8 cellular contexts compared by ENCODE assay signal in genomic region chr1:155320661-155321576, GRCh38.
DNase-seq lines count a peak whose midpoint lies in the region; ATAC-seq, FAIRE-seq and TF ChIP-seq lines count a peak whose summit lies in the region.

RUSC1 (plus strand) TSS chr1:155320894; CDS start chr1:155321774, 880 bp downstream.

- H3K9ac ChIP-seq in SK-N-MC (ENCODE audit: insufficient read length), result peak within 1 kb of the TSS; percentile 50

- H3K4me1 ChIP-seq in neutrophil (ENCODE audit: control insufficient read depth in 1 of 2, insufficient read depth in 1 of 2, low read depth in 1 of 2, low read length in 1 of 2), result peaks cover 47 to 58% of the 10 kb centered on the region in 2 experiments

- peak; percentile 23 for ATAC-seq in GM21737 (IDR thresholded peaks at IDR 0.05; ENCODE audit: unreplicated experiment)

- H3K27ac ChIP-seq in SK-N-MC (peak within 1 kb of the TSS; percentile 84), neutrophil (peak within 1 kb of the TSS; percentile 27), substantia nigra (ENCODE audit: low read depth, low read length, poor library complexity, severe bottlenecking) (peak within 1 kb of the TSS; percentile 52)

- no peaks in the 10 kb centered on the region for H3K9me3 ChIP-seq in SK-N-MC (ENCODE audit: low read depth, low read length)
- H3K9me3 ChIP-seq in neutrophil, result no peaks in the 10 kb centered on the region

- peaks cover 29% of the 10 kb centered on the region for H3K4me1 Mint-ChIP-seq in activated naive CD8-positive, alpha-beta T cell (ENCODE audit: low read depth)

- no peaks in the 10 kb centered on the region for H3K36me3 Mint-ChIP-seq in activated naive CD8-positive, alpha-beta T cell

- TF ChIP-seq CTCF in neutrophil (IDR thresholded peaks at IDR 0.05), result no peak

- H3K4me3 ChIP-seq in SK-N-MC, result peak within 1 kb of the TSS; percentile 79
- H3K4me3 ChIP-seq in neutrophil (ENCODE audit: low read depth in 1 of 2, low read length in 1 of 2), result peak within 1 kb of the TSS; percentile 62 to 65

- no peaks in the 10 kb centered on the region for H3K27me3 Mint-ChIP-seq in activated naive CD8-positive, alpha-beta T cell

- peak within 1 kb of the TSS; percentile 67 for H3K4me3 Mint-ChIP-seq in activated naive CD8-positive, alpha-beta T cell

- DNase-seq in SK-N-MC (ENCODE audit: low read depth, low spot score), result no peak
- peak; percentile 64 for DNase-seq in globus pallidus (ENCODE audit: low spot score)
- peak in 36 of 49 donors; percentile 18 to 91 (median 46) for DNase-seq in substantia nigra (lab: John Stamatoyannopoulos, UW)
- no peak for DNase-seq in HTR-8/SVneo (ENCODE audit: insufficient read length, low spot score)
- no peak for DNase-seq in Kasumi-1 (lab: John Stamatoyannopoulos, UW)

- FAIRE-seq in HTR-8/SVneo (lab: Jason Lieb, UNC), result no peak

- no peaks in the 10 kb centered on the region for H3K27me3 ChIP-seq in neutrophil

- H3K9me3 Mint-ChIP-seq in activated naive CD8-positive, alpha-beta T cell (ENCODE audit: low read depth), result no peaks in the 10 kb centered on the region

- H3K27ac Mint-ChIP-seq in activated naive CD8-positive, alpha-beta T cell, result no peak within 1 kb of the TSS

- H3K36me3 ChIP-seq in SK-N-MC (ENCODE audit: insufficient read depth, low read length) (peaks cover 22% of the 10 kb centered on the region), neutrophil (peaks cover 15% of the 10 kb centered on the region)

Comparison
In these comparisons a context has a peak if more than half of its experiments do, and no peak if none do; other contexts are left out.
1. DNase-seq: peak in globus pallidus (single experiment) and substantia nigra (36 of 49); none in SK-N-MC (single experiment), HTR-8/SVneo (single experiment) and Kasumi-1 (0 of 2).
2. H3K27ac ChIP-seq: peak in every context shown above with its lines; median percentile 84 in SK-N-MC; 52 in substantia nigra; 27 in neutrophil.